Comparison of ENCODE assay signal across 13 cellular contexts in the genomic region with DNA sequence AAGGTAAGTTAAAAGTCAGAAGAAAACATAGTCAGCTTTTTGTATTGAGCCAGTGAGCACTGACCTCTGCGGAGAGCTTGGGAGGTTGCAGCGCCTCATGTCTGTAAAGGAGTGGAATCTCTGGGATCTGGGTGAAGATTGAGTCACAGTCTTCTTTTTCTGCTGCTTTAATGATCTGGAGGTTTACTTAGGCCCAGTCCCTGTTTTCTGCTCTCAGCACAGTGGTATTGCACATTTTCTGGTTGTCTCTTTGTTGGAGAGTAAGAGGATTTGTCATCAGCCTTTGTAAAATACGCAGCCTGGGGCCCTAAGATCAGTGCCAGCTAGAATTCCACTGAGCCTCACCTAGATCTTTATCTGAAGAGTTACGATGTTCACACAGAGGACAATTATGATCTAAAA.
DNase-seq lines count a peak whose midpoint lies in the region; ATAC-seq and TF ChIP-seq lines count a peak whose summit lies in the region.
"Had no signal": no experiment of that assay in that cellular context is flagged by ENCODE, and none has a peak within 500 bp of the region (broad histone marks: within the 10 kb centered on the region; RNA-seq: fewer than 3 reads in every experiment).

No MANE protein-coding gene starts in this region.

- TF ChIP-seq CTCF in astrocyte of the cerebellum (IDR thresholded peaks at IDR 0.05; ENCODE audit: low read depth, low read length, missing control alignments), result peak; percentile 33
- no peak for TF ChIP-seq CTCF in GM13976 (IDR thresholded peaks at IDR 0.05; ENCODE audit: borderline replicate concordance, control extremely low read depth, extremely low read depth, insufficient read depth, missing control alignments)

- DNase-seq in ACHN (peak; percentile 70), HPDE6-E6E7 (ENCODE audit: extremely low spot score) (peak; percentile 0), astrocyte of the cerebellum (ENCODE audit: low read depth) (peak; percentile 38), islet precursor cell (peak; percentile 88), GM13976 (ENCODE audit: low spot score) (no peak), NCI-H774 (lab: John Stamatoyannopoulos, UW) (no peak)
- no peak for DNase-seq in stimulated activated CD4-positive, alpha-beta T cell treated with anti-CD3 and anti-CD28 coated beads, Interleukin-1b, Interleukin-23, amount 100 ng/mL, for 48 hours
- DNase-seq: body of pancreas, esophagus squamous epithelium, immature natural killer cell, NCI-H187 treated with DMSO at 0.1 percent for 48 hours, stomach had no signal

- in situ Hi-C loops in ACHN (cut with HindIII; ENCODE audit: low pct_ligation_motif_present, low pct_unique_long_range_greater_than_20kb, low sequenced_read_pairs) (no loop called here), astrocyte of the cerebellum (cut with HindIII; ENCODE audit: low sequenced_read_pairs) (no loop called here), GM13976 (cut with MboI; ENCODE audit: low sequenced_read_pairs, unreplicated experiment) (no loop called here)

- H3K4me3 ChIP-seq in astrocyte of the cerebellum (ENCODE audit: low read depth, low read length), result no peak overlapping the region
- H3K4me3 ChIP-seq: body of pancreas, esophagus squamous epithelium, stomach had no signal

- no peak for ATAC-seq in GM18511 (IDR thresholded peaks at IDR 0.05; ENCODE audit: unreplicated experiment)
- ATAC-seq: body of pancreas had no signal

Comparison
In these comparisons a context has a peak if more than half of its experiments do, and no peak if none do; other contexts are left out.
1. DNase-seq: peak in ACHN (single experiment), HPDE6-E6E7 (single experiment), astrocyte of the cerebellum (single experiment) and islet precursor cell (single experiment); none in GM13976 (single experiment), stimulated activated CD4-positive, alpha-beta T cell treated with anti-CD3 and anti-CD28 coated beads, Interleukin-1b, Interleukin-23, amount 100 ng/mL, for 48 hours (single experiment) and NCI-H774 (single experiment).